Comparison of ENCODE assay signal across 8 cellular contexts in the genomic region with DNA sequence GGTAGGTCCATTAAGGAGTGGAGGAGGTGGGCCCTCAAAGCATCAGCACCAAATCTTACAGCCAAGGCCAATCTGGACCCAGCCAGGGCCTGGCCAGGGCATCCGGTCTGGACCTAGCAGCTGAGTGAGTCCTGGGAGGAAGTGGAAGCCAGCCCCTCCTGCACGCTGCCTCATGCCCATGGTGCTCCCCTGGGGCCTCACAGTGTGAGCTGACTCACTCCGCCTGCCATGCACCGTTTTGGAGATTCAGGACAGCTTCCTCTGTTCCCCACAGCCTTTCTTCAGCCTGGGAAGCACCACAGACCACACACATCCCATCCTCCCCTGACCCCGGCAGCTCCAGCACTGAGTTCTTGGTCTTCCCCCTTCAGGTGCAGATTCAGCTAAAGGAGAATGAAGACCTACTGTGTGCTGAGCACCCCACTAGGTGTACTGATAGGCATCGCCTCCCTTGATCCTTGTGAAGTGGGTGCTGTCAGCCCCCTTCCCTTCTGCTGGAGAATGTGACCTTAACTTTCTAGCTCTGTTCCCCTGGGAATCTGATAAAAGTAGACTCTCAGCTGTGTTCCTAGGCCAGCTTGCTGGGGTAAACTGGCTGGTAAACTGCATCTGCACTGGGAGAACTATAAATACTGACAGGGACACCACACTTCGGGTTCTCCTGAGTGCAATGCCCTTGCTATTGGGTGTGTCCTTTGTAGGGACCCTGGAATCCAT. TPM values are rescaled to one million over a fixed set of nuclear protein-coding genes. Genes with fewer than 3 reads are reported as not detected.
DNase-seq lines count a peak whose midpoint lies in the region; ATAC-seq and TF ChIP-seq lines count a peak whose summit lies in the region.

No MANE protein-coding gene starts in this region.

- H3K18ac ChIP-seq in H9 (ENCODE audit: insufficient read length, low read depth, low read length) = no peak overlapping the region

- no peak overlapping the region for H3K9ac ChIP-seq in H9 (ENCODE audit: extremely low read depth, insufficient read length, low read length)

- H2BK15ac ChIP-seq in H9 (ENCODE audit: low read depth, low read length) = no peak overlapping the region

- no peak overlapping the region for H3K14ac ChIP-seq in H9 (ENCODE audit: insufficient read depth, low read length)

- H3K56ac ChIP-seq in H9 (ENCODE audit: insufficient read length, low read depth, low read length) = no peak overlapping the region

- DNase-seq in BE2C = peak; percentile 72
- DNase-seq in SW480 (ENCODE audit: low spot score) = peak; percentile 11
- DNase-seq in islet precursor cell = peak; percentile 71
- no peak for DNase-seq in type B pancreatic cell (ENCODE audit: extremely low spot score, unreplicated experiment)
- DNase-seq in H9 = no peak
- DNase-seq in effector CD8-positive, alpha-beta T cell (lab: John Stamatoyannopoulos, UW) = no peak

- H3K4me1 ChIP-seq in BE2C (peaks cover 6% of the 10 kb centered on the region), HEK293 (ENCODE audit: control insufficient read depth, insufficient read depth, low read length) (no peaks in the 10 kb centered on the region), H9 (ENCODE audit: insufficient read depth, low read length) (no peaks in the 10 kb centered on the region; the same call in 1 of the 2 replicates)

- H3K23me2 ChIP-seq in H9 (ENCODE audit: insufficient read length, low read depth, low read length, poor library complexity, severe bottlenecking) = no peaks in the 10 kb centered on the region

- no peak for ATAC-seq in GM21528 (IDR thresholded peaks at IDR 0.05; ENCODE audit: low FRiP score, unreplicated experiment)

- H3K79me1 ChIP-seq in H9 (ENCODE audit: insufficient read depth, low read depth, low read length, poor library complexity, severe bottlenecking) = no peaks in the 10 kb centered on the region

- H2BK20ac ChIP-seq in H9 (ENCODE audit: low read depth, low read length, poor library complexity, severe bottlenecking) = no peak overlapping the region

- H3K27me3 ChIP-seq in BE2C (no peaks in the 10 kb centered on the region), H9 (ENCODE audit: insufficient read depth, low read length) (no peaks in the 10 kb centered on the region)

- H3K36me3 ChIP-seq in BE2C (no peaks in the 10 kb centered on the region), HEK293 (ENCODE audit: control insufficient read depth in 2 of 2, insufficient read depth in 1 of 2, low read length in 2 of 2) (no peaks in the 10 kb centered on the region)

- H3K4me1 Mint-ChIP-seq in type B pancreatic cell (ENCODE audit: unreplicated experiment) (peaks cover 3% of the 10 kb centered on the region), H9 (peaks cover 11 to 20% of the 10 kb centered on the region in 2 experiments)

- H4K5ac ChIP-seq in H9 (ENCODE audit: insufficient read length, low read depth, low read length) = no peak overlapping the region

- no peak overlapping the region for H3K4me2 ChIP-seq in H9 (ENCODE audit: insufficient read depth, insufficient read length, low read length)

- no peak overlapping the region for H3T11ph ChIP-seq in H9 (ENCODE audit: low read length)

- no peaks in the 10 kb centered on the region for H3K9me3 Mint-ChIP-seq in type B pancreatic cell
- peaks cover 5 to 6% of the 10 kb centered on the region in 2 experiments; a peak in 4 of 5 replicates for H3K9me3 Mint-ChIP-seq in H9

- H4K91ac ChIP-seq in H9 (ENCODE audit: insufficient read length, low read depth, low read length) = no peak overlapping the region

- no peak overlapping the region for H2BK12ac ChIP-seq in H9 (ENCODE audit: insufficient read length, low read depth, low read length)

- H3K27ac ChIP-seq in HEK293 (ENCODE audit: extremely low read depth, low read depth, low read length) (no peak overlapping the region), H9 (ENCODE audit: insufficient read length, low read depth, low read length) (no peak overlapping the region)

- H2AFZ ChIP-seq in H9 (ENCODE audit: low read length) = no peak overlapping the region

- CTCF ChIA-PET in HEK293 (lab: Yijun Ruan, JAX) = interaction anchor here (1.0 to 1.4 kb wide), 2 partner anchors 13 to 68 kb away, joined by 3 read pairs; no protein-coding TSS in a partner anchor

- no peak overlapping the region for H3K4ac ChIP-seq in H9 (ENCODE audit: low read depth, low read length)

- no peak overlapping the region for H2AK5ac ChIP-seq in H9 (ENCODE audit: insufficient read length, low read length)

- H3K27me3 Mint-ChIP-seq in type B pancreatic cell = peaks cover 45% of the 10 kb centered on the region
- peaks cover 13% of the 10 kb centered on the region for H3K27me3 Mint-ChIP-seq in H9 (ENCODE audit: low read depth)

- no CpG with 5 or more reads among the region's 7 CpGs for WGBS in H9 (ENCODE audit: extremely low coverage, insufficient read length, low lambda C conversion rate)

- H3K4me3 ChIP-seq in BE2C (ENCODE audit: low read depth, low read length) (no peak overlapping the region), HEK293 (ENCODE audit: low read depth, low read length) (no peak overlapping the region)

- H2BK120ac ChIP-seq in H9 (ENCODE audit: low read depth, low read length, poor library complexity, severe bottlenecking) = no peak overlapping the region

- no peaks in the 10 kb centered on the region for H3K79me2 ChIP-seq in H9 (ENCODE audit: insufficient read depth, low read length)

- no peaks in the 10 kb centered on the region for H4K20me1 ChIP-seq in H9 (ENCODE audit: control insufficient read depth, insufficient read depth, insufficient read length)

- H3K4me3 Mint-ChIP-seq in type B pancreatic cell (no peak overlapping the region), H9 (no peak overlapping the region)

- no peaks in the 10 kb centered on the region for H3K36me3 Mint-ChIP-seq in type B pancreatic cell
- no peaks in the 10 kb centered on the region; a peak in 2 of 7 replicates for H3K36me3 Mint-ChIP-seq in H9 (ENCODE audit: insufficient read depth in 1 of 3, low read depth in 3 of 3)

- no peak overlapping the region for H2BK5ac ChIP-seq in H9 (ENCODE audit: insufficient read length, low read length)

- H3K9me3 ChIP-seq in BE2C (no peaks in the 10 kb centered on the region), HEK293 (ENCODE audit: control insufficient read depth, insufficient read depth, low read depth, low read length) (no peaks in the 10 kb centered on the region), H9 (ENCODE audit: control insufficient read depth, low read depth, low read length) (no peaks in the 10 kb centered on the region)

- no peak overlapping the region for H3K27ac Mint-ChIP-seq in type B pancreatic cell
- no peak overlapping the region for H3K27ac Mint-ChIP-seq in H9

- H4K8ac ChIP-seq in H9 (replicated peaks; ENCODE audit: insufficient read length, low read depth, low read length) = no peak overlapping the region

- TF ChIP-seq CTCF in BE2C (IDR thresholded peaks at IDR 0.05; ENCODE audit: low read depth, low read length) (no peak), HEK293 (tag by site-specific recombination; IDR thresholded peaks at IDR 0.05) (no peak), type B pancreatic cell (conservative IDR thresholded peaks at IDR 0.05) (no peak), H9 (conservative IDR thresholded peaks at IDR 0.05) (no peak)

- H3K23ac ChIP-seq in H9 (ENCODE audit: insufficient read length, low read depth, low read length) = no peak overlapping the region

- POLR2A ChIA-PET in HEK293 (lab: Yijun Ruan, JAX) = no interaction called here

TF ChIP-seq in HEK293, 187 proteins besides CTCF, POLR2A, EP300 and RAD21 (continues in another document):
- TF ChIP-seq, protein P1, sequence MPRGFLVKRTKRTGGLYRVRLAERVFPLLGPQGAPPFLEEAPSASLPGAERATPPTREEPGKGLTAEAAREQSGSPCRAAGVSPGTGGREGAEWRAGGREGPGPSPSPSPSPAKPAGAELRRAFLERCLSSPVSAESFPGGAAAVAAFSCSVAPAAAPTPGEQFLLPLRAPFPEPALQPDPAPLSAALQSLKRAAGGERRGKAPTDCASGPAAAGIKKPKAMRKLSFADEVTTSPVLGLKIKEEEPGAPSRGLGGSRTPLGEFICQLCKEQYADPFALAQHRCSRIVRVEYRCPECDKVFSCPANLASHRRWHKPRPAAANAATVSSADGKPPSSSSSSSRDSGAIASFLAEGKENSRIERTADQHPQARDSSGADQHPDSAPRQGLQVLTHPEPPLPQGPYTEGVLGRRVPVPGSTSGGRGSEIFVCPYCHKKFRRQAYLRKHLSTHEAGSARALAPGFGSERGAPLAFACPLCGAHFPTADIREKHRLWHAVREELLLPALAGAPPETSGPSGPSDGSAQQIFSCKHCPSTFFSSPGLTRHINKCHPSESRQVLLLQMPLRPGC (tag by site-specific recombination; IDR thresholded peaks at IDR 0.05) = peak; percentile 77; the same call in 1 of the 2 replicates
- TF ChIP-seq, protein P2, sequence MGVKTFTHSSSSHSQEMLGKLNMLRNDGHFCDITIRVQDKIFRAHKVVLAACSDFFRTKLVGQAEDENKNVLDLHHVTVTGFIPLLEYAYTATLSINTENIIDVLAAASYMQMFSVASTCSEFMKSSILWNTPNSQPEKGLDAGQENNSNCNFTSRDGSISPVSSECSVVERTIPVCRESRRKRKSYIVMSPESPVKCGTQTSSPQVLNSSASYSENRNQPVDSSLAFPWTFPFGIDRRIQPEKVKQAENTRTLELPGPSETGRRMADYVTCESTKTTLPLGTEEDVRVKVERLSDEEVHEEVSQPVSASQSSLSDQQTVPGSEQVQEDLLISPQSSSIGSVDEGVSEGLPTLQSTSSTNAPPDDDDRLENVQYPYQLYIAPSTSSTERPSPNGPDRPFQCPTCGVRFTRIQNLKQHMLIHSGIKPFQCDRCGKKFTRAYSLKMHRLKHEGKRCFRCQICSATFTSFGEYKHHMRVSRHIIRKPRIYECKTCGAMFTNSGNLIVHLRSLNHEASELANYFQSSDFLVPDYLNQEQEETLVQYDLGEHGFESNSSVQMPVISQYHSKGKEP (tag by site-specific recombination; IDR thresholded peaks at IDR 0.05) = no peak
- TF ChIP-seq, protein P3, sequence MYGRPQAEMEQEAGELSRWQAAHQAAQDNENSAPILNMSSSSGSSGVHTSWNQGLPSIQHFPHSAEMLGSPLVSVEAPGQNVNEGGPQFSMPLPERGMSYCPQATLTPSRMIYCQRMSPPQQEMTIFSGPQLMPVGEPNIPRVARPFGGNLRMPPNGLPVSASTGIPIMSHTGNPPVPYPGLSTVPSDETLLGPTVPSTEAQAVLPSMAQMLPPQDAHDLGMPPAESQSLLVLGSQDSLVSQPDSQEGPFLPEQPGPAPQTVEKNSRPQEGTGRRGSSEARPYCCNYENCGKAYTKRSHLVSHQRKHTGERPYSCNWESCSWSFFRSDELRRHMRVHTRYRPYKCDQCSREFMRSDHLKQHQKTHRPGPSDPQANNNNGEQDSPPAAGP (tag by site-specific recombination; IDR thresholded peaks at IDR 0.05) = peak; percentile 65; the same call in 1 of the 2 replicates
- TF ChIP-seq GLIS1 (tag by site-specific recombination; IDR thresholded peaks at IDR 0.05) (peak; percentile 82), ZIC2 (tag by site-specific recombination; IDR thresholded peaks at IDR 0.05) (peak; percentile 94), GLIS2 (tag by site-specific recombination; IDR thresholded peaks at IDR 0.05) (peak; percentile 61; the same call in 1 of the 2 replicates), ZNF335 (tag by site-specific recombination; conservative IDR thresholded peaks at IDR 0.05) (no peak)

RNA-seq across cellular contexts. Expression of a gene that starts 36.8 kb away (rescaled TPM):
- polyA plus RNA-seq in BE2C (2012; ENCODE audit: insufficient read depth, insufficient read length, low read depth) = 238 TPM
- total RNA-seq in type B pancreatic cell (ENCODE audit: low replicate concordance) = 134 and 183 TPM in 2 replicates
- 131 TPM in 2 replicates for total RNA-seq in H9 (2021)

Comparison
In these comparisons a context has a peak if more than half of its experiments do, and no peak if none do; other contexts are left out.
1. DNase-seq: peak in BE2C (single experiment), SW480 (single experiment) and islet precursor cell (single experiment); none in type B pancreatic cell (single experiment), H9 (single experiment) and effector CD8-positive, alpha-beta T cell (single experiment).